ENCODE assay signal across 8 cellular contexts in the genomic region with DNA sequence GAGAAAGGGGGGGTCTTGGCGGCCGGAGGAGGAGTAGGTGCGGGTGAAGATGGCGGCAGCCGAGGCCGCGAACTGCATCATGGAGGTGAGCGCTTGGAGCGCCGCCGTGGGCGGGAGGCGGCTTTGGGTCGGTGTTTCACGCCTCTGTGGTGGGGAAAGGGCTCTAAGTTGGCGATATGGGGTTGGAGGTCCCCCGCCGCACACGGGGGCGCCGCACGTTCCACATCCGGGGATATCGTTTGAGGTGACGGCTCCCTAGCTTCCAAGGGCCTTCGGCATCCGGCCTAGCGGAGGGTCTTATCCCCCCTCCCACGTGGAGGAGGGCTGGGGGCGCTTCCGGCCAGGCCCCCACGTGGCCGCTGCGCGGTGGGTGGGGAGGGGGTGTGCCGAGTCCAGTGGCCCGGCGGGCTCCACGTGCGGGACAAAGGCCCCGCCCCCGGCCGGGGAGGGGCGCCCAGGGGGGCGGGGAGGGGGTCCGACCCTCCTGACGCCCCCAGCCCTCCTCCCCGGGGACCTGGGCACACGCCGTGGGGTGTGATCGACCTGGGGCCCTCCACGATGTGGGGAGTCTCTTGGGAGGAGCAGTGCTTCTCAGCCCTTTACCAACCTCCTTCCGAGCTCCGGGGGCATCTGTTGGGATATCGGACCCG. TPM values are rescaled to one million over a fixed set of nuclear protein-coding genes. Genes with fewer than 3 reads are reported as not detected.
DNase-seq lines count a peak whose midpoint lies in the region; ATAC-seq, FAIRE-seq and TF ChIP-seq lines count a peak whose summit lies in the region.

TSS of gene PRMT1 (plus strand) at position 40 of the 650 bp plus-strand sequence. CDS start at position 50, 10 bp downstream.

- DNase-seq in EL (peak; percentile 47), endothelial cell of umbilical vein (ENCODE audit: low read depth, low spot score) (no peak), mucosa of descending colon (peak in 2 of 3 donors; percentile 53 to 76), substantia nigra (lab: John Stamatoyannopoulos, UW) (peak in 22 of 49 donors; percentile 40 to 76 (median 56)), GM20000 (ENCODE audit: low spot score) (no peak), SIG-M5 (lab: John Stamatoyannopoulos, UW) (no peak)
- DNase-seq in activated CD4-positive, alpha-beta T cell treated with anti-CD3 and anti-CD28 coated beads for 48 hours, result peak; percentile 68

- peaks cover 45% of the 10 kb centered on the region for H3K79me2 ChIP-seq in endothelial cell of umbilical vein (ENCODE audit: control insufficient read depth, insufficient read depth, low read length)

- H3K9me1 ChIP-seq in endothelial cell of umbilical vein (replicated peaks; ENCODE audit: control insufficient read depth, extremely low read depth, insufficient read depth, low read length), result no peaks in the 10 kb centered on the region

- H3K27ac ChIP-seq in HUES48 (ENCODE audit: low read depth, low read length) (peak within 1 kb of the TSS; percentile 98), endothelial cell of umbilical vein (ENCODE audit: insufficient read depth, low read depth, low read length) (peak within 1 kb of the TSS; percentile 95), substantia nigra (ENCODE audit: low read depth, low read length, poor library complexity, severe bottlenecking) (peak within 1 kb of the TSS; percentile 89)

- dilution Hi-C loops in endothelial cell of umbilical vein (cut with MboI; ENCODE audit: extremely low pct_ligation_motif_present, low sequenced_read_pairs), result no loop called here

- ATAC-seq in mucosa of descending colon, result peak; percentile 10

- H3K9me3 ChIP-seq in HUES48 (ENCODE audit: control insufficient read depth, insufficient read depth, low read length) (no peaks in the 10 kb centered on the region), endothelial cell of umbilical vein (replicated peaks; ENCODE audit: control insufficient read depth, insufficient read depth, low read length) (no peaks in the 10 kb centered on the region), mucosa of descending colon (no peaks in the 10 kb centered on the region)

- TF ChIP-seq CTCF in endothelial cell of umbilical vein (IDR thresholded peaks at IDR 0.05; ENCODE audit: extremely low read depth in 1 of 2, insufficient read depth in 1 of 2, low read depth in 1 of 2, low read length in 2 of 2) (no peak), mucosa of descending colon (IDR thresholded peaks at IDR 0.05) (no peak), GM20000 (IDR thresholded peaks at IDR 0.05; ENCODE audit: extremely low read depth, missing control alignments) (no peak)

- H2AFZ ChIP-seq in endothelial cell of umbilical vein (ENCODE audit: low read depth, low read length), result peak within 1 kb of the TSS; percentile 83

- peak within 1 kb of the TSS; percentile 93 for H3K4me3 ChIP-seq in HUES48 (ENCODE audit: low read depth, low read length)
- H3K4me3 ChIP-seq in endothelial cell of umbilical vein (replicated peaks in 1 of 3; ENCODE audit: insufficient read depth in 1 of 3, low read depth in 1 of 3, low read length in 3 of 3), result peak within 1 kb of the TSS; percentile 69 to 97 (median 78)
- H3K4me3 ChIP-seq in mucosa of descending colon, result peak within 1 kb of the TSS; percentile 88

- POLR2A ChIA-PET in endothelial cell of umbilical vein (lab: Charles Lee), result interaction anchor here (0.6 to 3.0 kb wide), 5 partner anchors 35 to 189 kb away, joined by 3 to 15 read pairs (median 5); partner anchors contain the start of genes RRAS and SCAF1

- peak; percentile 89 for TF ChIP-seq POLR2A in endothelial cell of umbilical vein (IDR thresholded peaks at IDR 0.05; ENCODE audit: low read depth, low read length)

- H3K27me3 ChIP-seq in HUES48 (ENCODE audit: control insufficient read depth, insufficient read depth, low read length) (no peaks in the 10 kb centered on the region), endothelial cell of umbilical vein (ENCODE audit: control insufficient read depth in 2 of 2, insufficient read depth in 2 of 2, low read length in 2 of 2) (no peaks in the 10 kb centered on the region)

- FAIRE-seq in endothelial cell of umbilical vein (lab: Jason Lieb, UNC), result peak; percentile 38

- intact Hi-C loops in endothelial cell of umbilical vein (cut with micrococcal nuclease), result loop anchor here (2.0 to 5.0 kb wide), 2 partner anchors 63 to 190 kb away; partner anchors contain the start of gene PNKP
- intact Hi-C loops in mucosa of descending colon (cut with DNase I, micrococcal nuclease), result no loop called here

- no TSS peak for BruUV-seq in endothelial cell of umbilical vein (replicated peaks; lab: Mats Ljungman, UMichigan)

- H3K36me3 ChIP-seq in HUES48 (ENCODE audit: control insufficient read depth, insufficient read depth, low read length) (peaks cover 26% of the 10 kb centered on the region), endothelial cell of umbilical vein (ENCODE audit: control insufficient read depth in 2 of 2, extremely low read depth in 1 of 2, insufficient read depth in 2 of 2, low read length in 2 of 2) (peaks cover 7% of the 10 kb centered on the region in 2 experiments), mucosa of descending colon (ENCODE audit: low read depth) (peaks cover 6% of the 10 kb centered on the region)

- peak within 1 kb of the TSS; percentile 99 for H3K9ac ChIP-seq in HUES48 (ENCODE audit: low read depth, low read length)
- peak within 1 kb of the TSS; percentile 93 for H3K9ac ChIP-seq in endothelial cell of umbilical vein (replicated peaks; ENCODE audit: extremely low read depth, insufficient read depth, low read length)

- no peaks in the 10 kb centered on the region for H4K20me1 ChIP-seq in endothelial cell of umbilical vein (replicated peaks; ENCODE audit: control insufficient read depth, extremely low read depth, insufficient read depth, low read length)

- peaks cover 13% of the 10 kb centered on the region for H3K4me1 ChIP-seq in HUES48 (ENCODE audit: control insufficient read depth, insufficient read depth, low read length)
- peaks cover 23% of the 10 kb centered on the region for H3K4me1 ChIP-seq in endothelial cell of umbilical vein (ENCODE audit: control insufficient read depth, extremely low read depth, insufficient read depth, low read length)
- H3K4me1 ChIP-seq in mucosa of descending colon (ENCODE audit: low read depth), result peaks cover 27% of the 10 kb centered on the region

- H3K4me2 ChIP-seq in endothelial cell of umbilical vein (ENCODE audit: insufficient read depth, low read length), result peak within 1 kb of the TSS; percentile 95

- CTCF ChIA-PET in endothelial cell of umbilical vein (lab: Charles Lee), result interaction anchor here (1.2 to 3.2 kb wide), 7 partner anchors 12 to 174 kb away, joined by 3 to 15 read pairs (median 5); partner anchors contain the start of genes BCL2L12, FUZ, IRF3 and SCAF1

TF ChIP-seq in endothelial cell of umbilical vein, 7 proteins besides CTCF, POLR2A, EP300 and RAD21:
- peak; percentile 49 for TF ChIP-seq MYC (IDR thresholded peaks at IDR 0.05; ENCODE audit: low read depth, low read length)
- TF ChIP-seq POLR2AphosphoS5 (IDR thresholded peaks at IDR 0.05; ENCODE audit: insufficient read depth, low read depth, low read length), result peak; percentile 84
- TF ChIP-seq, protein P1, sequence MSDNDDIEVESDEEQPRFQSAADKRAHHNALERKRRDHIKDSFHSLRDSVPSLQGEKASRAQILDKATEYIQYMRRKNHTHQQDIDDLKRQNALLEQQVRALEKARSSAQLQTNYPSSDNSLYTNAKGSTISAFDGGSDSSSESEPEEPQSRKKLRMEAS (IDR thresholded peaks at IDR 0.05; ENCODE audit: insufficient read depth, insufficient read length), result peak; percentile 75
- TF ChIP-seq GATA2 (IDR thresholded peaks at IDR 0.05; ENCODE audit: insufficient read depth, insufficient read length, low read depth, low read length), result no peak
- no peak for TF ChIP-seq JUN (IDR thresholded peaks at IDR 0.05; ENCODE audit: borderline replicate concordance, insufficient read depth, insufficient read length, low read depth)

RNA-seq across cellular contexts. Expression of gene PRMT1, which starts in this region (rescaled TPM):
- total RNA-seq in endothelial cell of umbilical vein (234 and 242 TPM in 2 replicates), mucosa of descending colon (100 to 1,000 TPM in 1 of 3 donors, 10 to 100 TPM in 2; 68.1 to 101 (median 94.8) TPM)
- 542 and 599 TPM in 2 replicates for polyA plus RNA-seq in endothelial cell of umbilical vein
- polyA plus RNA-seq in endothelial cell of umbilical vein (2011; cell fraction: cytosol; rRNA removed), result 446 and 459 TPM in 2 replicates
- 318 and 339 TPM in 2 replicates for polyA plus RNA-seq in endothelial cell of umbilical vein (2011; cell fraction: nucleus; rRNA removed)
- 240 and 285 TPM in 2 replicates for polyA plus RNA-seq in endothelial cell of umbilical vein (2012)
- 384 and 465 TPM in 2 replicates for polyA minus RNA-seq in endothelial cell of umbilical vein
- polyA minus RNA-seq in endothelial cell of umbilical vein (2011; cell fraction: cytosol; rRNA and poly(A)+ RNA removed), result 163 TPM
- 97.3 and 127 TPM in 2 replicates for polyA minus RNA-seq in endothelial cell of umbilical vein (2011; cell fraction: nucleus; rRNA and poly(A)+ RNA removed)

Comparison
In these comparisons a context has a peak if more than half of its experiments do, and no peak if none do; other contexts are left out.
1. DNase-seq: peak in EL (single experiment), activated CD4-positive, alpha-beta T cell treated with anti-CD3 and anti-CD28 coated beads for 48 hours (single experiment) and mucosa of descending colon (2 of 3); none in endothelial cell of umbilical vein (single experiment), GM20000 (single experiment) and SIG-M5 (single experiment).
2. Peak in every context shown above with its lines, with median percentiles within 50 percentile points of each other: H3K27ac ChIP-seq and H3K4me3 ChIP-seq.